Comparison of ENCODE assay signal across 8 cellular contexts in genomic region chr19:4471400-4472173, GRCh38. TPM values are rescaled to one million over a fixed set of nuclear protein-coding genes. Genes with fewer than 3 reads are reported as not detected.
DNase-seq lines count a peak whose midpoint lies in the region; ATAC-seq and TF ChIP-seq lines count a peak whose summit lies in the region.

No MANE protein-coding gene starts in this region.

- peaks cover 18% of the 10 kb centered on the region for H4K20me1 ChIP-seq in osteoblast (ENCODE audit: insufficient read depth, low read length)

- no peaks in the 10 kb centered on the region for H3K36me3 Mint-ChIP-seq in activated naive CD4-positive, alpha-beta T cell treated with anti-CD3 and anti-CD28 coated beads, Interleukin-2, amount 50 U/mL, for 72 hours

- H3K27me3 ChIP-seq in GM06990 (replicated peaks; ENCODE audit: control insufficient read depth, insufficient read depth, low read length), result no peaks in the 10 kb centered on the region
- H3K27me3 ChIP-seq in osteoblast (ENCODE audit: insufficient read depth, low read length), result no peaks in the 10 kb centered on the region
- no peaks in the 10 kb centered on the region for H3K27me3 ChIP-seq in thoracic aorta (replicated peaks; ENCODE audit: insufficient read depth)

- peak; percentile 86 for ATAC-seq in HG02610 (IDR thresholded peaks at IDR 0.05; ENCODE audit: unreplicated experiment)
- ATAC-seq in activated naive CD4-positive, alpha-beta T cell treated with anti-CD3 and anti-CD28 coated beads, Interleukin-2, amount 50 U/mL, for 72 hours, result peak; percentile 91
- peak; percentile 100 for ATAC-seq in thoracic aorta (ENCODE audit: insufficient number of reproducible peaks, low FRiP score, low read depth)

- no peaks in the 10 kb centered on the region for H3K9me3 Mint-ChIP-seq in activated naive CD4-positive, alpha-beta T cell treated with anti-CD3 and anti-CD28 coated beads, Interleukin-2, amount 50 U/mL, for 72 hours

- H3K4me2 ChIP-seq in osteoblast (ENCODE audit: insufficient read depth, low read length), result peak overlapping the region; percentile 97

- H3K27ac ChIP-seq in SK-N-MC (peak overlapping the region; percentile 78), osteoblast (ENCODE audit: low read depth, low read length) (peak overlapping the region; percentile 89), thoracic aorta (peak overlapping the region; percentile 76)

- TF ChIP-seq CTCF in GM06990 (IDR thresholded peaks at IDR 0.05; ENCODE audit: insufficient read depth, low read length, poor library complexity, severe bottlenecking), result no peak
- no peak for TF ChIP-seq CTCF in osteoblast (IDR thresholded peaks at IDR 0.05; ENCODE audit: extremely low read depth, low read depth, low read length)
- TF ChIP-seq CTCF in thoracic aorta (IDR thresholded peaks at IDR 0.05), result no peak

- intact Hi-C loops in head of caudate nucleus (cut with DNase I), result no loop called here

- H3K9me3 ChIP-seq in SK-N-MC (ENCODE audit: low read depth, low read length) (no peaks in the 10 kb centered on the region), osteoblast (ENCODE audit: low read depth, low read length) (no peaks in the 10 kb centered on the region), thoracic aorta (no peaks in the 10 kb centered on the region)

- DNase-seq in GM06990 (ENCODE audit: extremely low read depth, insufficient read length) (peak; percentile 98), NCI-H1092 (lab: John Stamatoyannopoulos, UW) (peak; percentile 100), SK-N-MC (ENCODE audit: low read depth, low spot score) (peak; percentile 100), head of caudate nucleus (peak; percentile 92 to 100 (median 98)), osteoblast (ENCODE audit: insufficient read length, low spot score, missing footprints) (peak; percentile 100), thoracic aorta (ENCODE audit: low spot score) (peak; percentile 96)
- peak; percentile 95 to 99 for DNase-seq in activated naive CD4-positive, alpha-beta T cell treated with anti-CD3 and anti-CD28 coated beads, Interleukin-2, amount 50 U/mL, for 72 hours (ENCODE audit: low spot score in 2 of 2)

- H3K36me3 ChIP-seq in GM06990 (ENCODE audit: control insufficient read depth, insufficient read depth, low read length) (peaks cover under 1% of the 10 kb centered on the region), SK-N-MC (ENCODE audit: insufficient read depth, low read length) (peaks cover 8% of the 10 kb centered on the region; the same call in 1 of the 2 replicates), osteoblast (ENCODE audit: insufficient read depth, low read length) (peaks cover 11% of the 10 kb centered on the region), thoracic aorta (peaks cover 6% of the 10 kb centered on the region)

- peak overlapping the region; percentile 97 for H2AFZ ChIP-seq in osteoblast (ENCODE audit: low read length)

- no peak overlapping the region for H3K27ac Mint-ChIP-seq in activated naive CD4-positive, alpha-beta T cell treated with anti-CD3 and anti-CD28 coated beads, Interleukin-2, amount 50 U/mL, for 72 hours

- peaks cover 17% of the 10 kb centered on the region for H3K4me1 ChIP-seq in osteoblast (ENCODE audit: insufficient read depth, low read length)
- H3K4me1 ChIP-seq in thoracic aorta (ENCODE audit: control insufficient read depth in 1 of 2, low read depth in 2 of 2), result peaks cover 22 to 29% of the 10 kb centered on the region in 2 donors

- H3K4me3 ChIP-seq in GM06990 (replicated peaks; ENCODE audit: low read depth, low read length) (peak overlapping the region; percentile 75), SK-N-MC (peak overlapping the region; percentile 94), osteoblast (ENCODE audit: insufficient read depth, low read length) (peak overlapping the region; percentile 83), thoracic aorta (peak overlapping the region; percentile 93)

- H3K9ac ChIP-seq in SK-N-MC (ENCODE audit: insufficient read length), result peak overlapping the region; percentile 87

- H3K79me2 ChIP-seq in osteoblast (ENCODE audit: insufficient read depth, low read length), result peaks cover 38% of the 10 kb centered on the region

RNA-seq across cellular contexts. Expression of gene HDGFL2, which starts 0.5 kb away (rescaled TPM):
- total RNA-seq in activated naive CD4-positive, alpha-beta T cell treated with anti-CD3 and anti-CD28 coated beads, Interleukin-2, amount 50 U/mL, for 72 hours, result 10 to 100 TPM; 49.2 to 64.7 TPM
- 44.2 and 48.5 TPM in 2 replicates for total RNA-seq in osteoblast
- total RNA-seq in thoracic aorta, result 10 to 100 TPM; 22.7 to 40.3 TPM

RNA-seq across cellular contexts. Expression of gene UBXN6, which starts 14.0 kb away (rescaled TPM):
- 10 to 100 TPM; 31.1 to 42.4 TPM for total RNA-seq in activated naive CD4-positive, alpha-beta T cell treated with anti-CD3 and anti-CD28 coated beads, Interleukin-2, amount 50 U/mL, for 72 hours
- total RNA-seq in osteoblast (120 and 136 TPM in 2 replicates), thoracic aorta (10 to 100 TPM; 51.1 to 68.5 TPM)

RNA-seq across cellular contexts. Expression of gene PLIN4, which starts 46.7 kb away (rescaled TPM):
- under 1 TPM in 1 of 2 donors, not detected in 1; 0.08 TPM for total RNA-seq in activated naive CD4-positive, alpha-beta T cell treated with anti-CD3 and anti-CD28 coated beads, Interleukin-2, amount 50 U/mL, for 72 hours
- total RNA-seq in osteoblast (under 0.01 TPM in 2 replicates), thoracic aorta (1 to 10 TPM; 3.4 to 7.1 TPM)

Comparison
In these comparisons a context has a peak if more than half of its experiments do, and no peak if none do; other contexts are left out.
1. Peak in every context shown above with its lines: DNase-seq, ATAC-seq, H3K4me3 ChIP-seq and H3K27ac ChIP-seq.